In the genomic region with DNA sequence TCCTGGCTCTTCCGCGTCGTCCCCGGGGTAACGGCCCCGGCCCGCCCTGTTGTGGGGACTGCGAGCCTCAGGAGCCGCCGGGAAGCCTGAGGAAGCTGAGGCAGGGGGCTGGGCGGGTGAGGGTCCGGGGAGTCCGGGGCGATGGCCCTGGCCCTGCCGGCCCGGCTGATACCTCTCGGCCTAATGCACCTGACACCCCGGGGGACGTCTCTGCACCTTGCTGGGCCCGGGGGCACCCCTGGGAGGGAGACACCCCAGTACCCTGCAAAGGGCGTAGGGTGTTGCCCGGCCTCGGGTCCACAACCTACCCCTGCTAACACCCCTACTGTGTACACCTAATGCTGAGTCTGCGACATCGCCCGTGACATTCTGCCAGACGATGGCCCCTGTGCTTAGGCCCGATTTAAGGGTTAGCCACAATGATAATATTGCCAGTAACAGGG, we compare ENCODE assay signal across 8 cellular contexts. TPM values are rescaled to one million over a fixed set of nuclear protein-coding genes. Genes with fewer than 3 reads are reported as not detected.
DNase-seq lines count a peak whose midpoint lies in the region; ATAC-seq and TF ChIP-seq lines count a peak whose summit lies in the region.

No MANE protein-coding gene starts in this region.

- no peak overlapping the region for H3K27ac ChIP-seq in mesodermal cell (ENCODE audit: low read depth, low read length, severe bottlenecking)

- H3K9me3 ChIP-seq in mesodermal cell (ENCODE audit: control insufficient read depth, low read length): no peaks in the 10 kb centered on the region

- WGBS in mesodermal cell (ENCODE audit: insufficient coverage in 2 of 2), 2 experiments: 2 to 4% methylated on average over 17 to 27 of the region's 28 CpGs

- H3K4me1 Mint-ChIP-seq in activated CD4-positive, alpha-beta T cell treated with anti-CD3 and anti-CD28 coated beads, Interleukin-2, amount 10 ng/mL, durations not matched to agents 24 days and 14 days: peaks cover 13% of the 10 kb centered on the region
- H3K4me1 Mint-ChIP-seq in MCF 10A (ENCODE audit: insufficient read depth, unreplicated experiment): peaks cover 7% of the 10 kb centered on the region

- DNase-seq in activated CD4-positive, alpha-beta T cell treated with anti-CD3 and anti-CD28 coated beads, Interleukin-2, amount 10 ng/mL, durations not matched to agents 24 days and 14 days: no peak
- DNase-seq in activated CD4-positive, alpha-beta T cell treated with anti-CD3 and anti-CD28 coated beads for 48 hours: no peak
- DNase-seq in MCF 10A (ENCODE audit: unreplicated experiment) (no peak), cerebellar nuclear complex (lab: John Stamatoyannopoulos, UW) (no peak), HK-2 (ENCODE audit: unreplicated experiment) (no peak), pons (ENCODE audit: low spot score) (no peak)

- H3K36me3 ChIP-seq in mesodermal cell (ENCODE audit: control insufficient read depth, insufficient read depth, low read length): peaks cover 46% of the 10 kb centered on the region

- no peaks in the 10 kb centered on the region for H3K4me1 ChIP-seq in mesodermal cell (ENCODE audit: control insufficient read depth, insufficient read depth, low read length, poor library complexity, severe bottlenecking)

- peak; percentile 12 for ATAC-seq in HG03442 (IDR thresholded peaks at IDR 0.05; ENCODE audit: unreplicated experiment)

- TSS peak; percentile 15 for BruUV-seq in MCF 10A (replicated peaks; lab: Mats Ljungman, UMichigan)

- POLR2A ChIA-PET in MCF 10A (lab: Yijun Ruan, JAX): interaction anchor here (0.7 to 1.2 kb wide), 2 partner anchors 10 to 17 kb away, joined by 3 to 4 read pairs; partner anchors contain the start of gene FBXL12

- H3K4me3 ChIP-seq in mesodermal cell (ENCODE audit: extremely low read depth, insufficient read depth, low read length, poor library complexity, severe bottlenecking): peak overlapping the region; percentile 92

- peaks cover 21% of the 10 kb centered on the region for H3K36me3 Mint-ChIP-seq in activated CD4-positive, alpha-beta T cell treated with anti-CD3 and anti-CD28 coated beads, Interleukin-2, amount 10 ng/mL, durations not matched to agents 24 days and 14 days (ENCODE audit: low read depth)
- H3K36me3 Mint-ChIP-seq in MCF 10A (ENCODE audit: insufficient read depth, unreplicated experiment): peaks cover 25% of the 10 kb centered on the region

- intact Hi-C loops in activated CD4-positive, alpha-beta T cell treated with anti-CD3 and anti-CD28 coated beads, Interleukin-2, amount 10 ng/mL, durations not matched to agents 24 days and 14 days (cut with micrococcal nuclease): loop anchor here (1.0 to 5.0 kb wide), 4 partner anchors 8 to 77 kb away; partner anchors contain the start of genes FBXL12 and UBL5
- intact Hi-C loops in MCF 10A (cut with micrococcal nuclease): no loop called here

- no peaks in the 10 kb centered on the region for H3K9me3 Mint-ChIP-seq in activated CD4-positive, alpha-beta T cell treated with anti-CD3 and anti-CD28 coated beads, Interleukin-2, amount 10 ng/mL, durations not matched to agents 24 days and 14 days
- H3K9me3 Mint-ChIP-seq in MCF 10A (ENCODE audit: unreplicated experiment): no peaks in the 10 kb centered on the region

- H3K4me3 Mint-ChIP-seq in activated CD4-positive, alpha-beta T cell treated with anti-CD3 and anti-CD28 coated beads, Interleukin-2, amount 10 ng/mL, durations not matched to agents 24 days and 14 days: peak overlapping the region; percentile 96
- H3K4me3 Mint-ChIP-seq in MCF 10A (ENCODE audit: unreplicated experiment): peak overlapping the region; percentile 79

- peak overlapping the region; percentile 86 for H3K27ac Mint-ChIP-seq in activated CD4-positive, alpha-beta T cell treated with anti-CD3 and anti-CD28 coated beads, Interleukin-2, amount 10 ng/mL, durations not matched to agents 24 days and 14 days
- peak overlapping the region; percentile 66 for H3K27ac Mint-ChIP-seq in MCF 10A (ENCODE audit: low read depth, unreplicated experiment)

- TF ChIP-seq CTCF in MCF 10A (IDR thresholded peaks at IDR 0.05; ENCODE audit: unreplicated experiment): no peak

- CTCF ChIA-PET in MCF 10A (lab: Yijun Ruan, JAX): interaction anchor here (0.6 to 1.5 kb wide), 4 partner anchors 8 to 1211 kb away, joined by 3 to 5 read pairs (median 3); partner anchors contain the start of gene UBL5

- H3K27me3 Mint-ChIP-seq in activated CD4-positive, alpha-beta T cell treated with anti-CD3 and anti-CD28 coated beads, Interleukin-2, amount 10 ng/mL, durations not matched to agents 24 days and 14 days: no peaks in the 10 kb centered on the region
- no peaks in the 10 kb centered on the region for H3K27me3 Mint-ChIP-seq in MCF 10A (ENCODE audit: insufficient read depth, unreplicated experiment)

RNA-seq across cellular contexts. Expression of gene PIN1, which starts 0.4 kb away (rescaled TPM):
- 87.9 and 93.0 TPM in 2 replicates for total RNA-seq in activated CD4-positive, alpha-beta T cell treated with anti-CD3 and anti-CD28 coated beads, Interleukin-2, amount 10 ng/mL, durations not matched to agents 24 days and 14 days
- 54.6 and 61.4 TPM in 2 replicates for total RNA-seq in MCF 10A (2022)
- polyA plus RNA-seq in mesodermal cell (2013, experiment 1 of 2): 91.8 TPM
- 75.8 TPM for polyA plus RNA-seq in mesodermal cell (2013, experiment 2 of 2)

RNA-seq across cellular contexts. Expression of gene UBL5, which starts 7.8 kb away (rescaled TPM):
- 355 and 359 TPM in 2 replicates for total RNA-seq in activated CD4-positive, alpha-beta T cell treated with anti-CD3 and anti-CD28 coated beads, Interleukin-2, amount 10 ng/mL, durations not matched to agents 24 days and 14 days
- 302 and 374 TPM in 2 replicates for total RNA-seq in MCF 10A (2022)
- polyA plus RNA-seq in mesodermal cell (2013, experiment 1 of 2): 737 TPM
- 650 TPM for polyA plus RNA-seq in mesodermal cell (2013, experiment 2 of 2)

RNA-seq across cellular contexts. Expression of gene FBXL12, which starts 16.6 kb away (rescaled TPM):
- 19.4 and 23.3 TPM in 2 replicates for total RNA-seq in activated CD4-positive, alpha-beta T cell treated with anti-CD3 and anti-CD28 coated beads, Interleukin-2, amount 10 ng/mL, durations not matched to agents 24 days and 14 days
- 27.4 and 30.8 TPM in 2 replicates for total RNA-seq in MCF 10A (2022)
- 36.2 TPM for polyA plus RNA-seq in mesodermal cell (2013, experiment 1 of 2)
- 37.4 TPM for polyA plus RNA-seq in mesodermal cell (2013, experiment 2 of 2)
